ENCODE assay signal across 8 cellular contexts in the genomic region with DNA sequence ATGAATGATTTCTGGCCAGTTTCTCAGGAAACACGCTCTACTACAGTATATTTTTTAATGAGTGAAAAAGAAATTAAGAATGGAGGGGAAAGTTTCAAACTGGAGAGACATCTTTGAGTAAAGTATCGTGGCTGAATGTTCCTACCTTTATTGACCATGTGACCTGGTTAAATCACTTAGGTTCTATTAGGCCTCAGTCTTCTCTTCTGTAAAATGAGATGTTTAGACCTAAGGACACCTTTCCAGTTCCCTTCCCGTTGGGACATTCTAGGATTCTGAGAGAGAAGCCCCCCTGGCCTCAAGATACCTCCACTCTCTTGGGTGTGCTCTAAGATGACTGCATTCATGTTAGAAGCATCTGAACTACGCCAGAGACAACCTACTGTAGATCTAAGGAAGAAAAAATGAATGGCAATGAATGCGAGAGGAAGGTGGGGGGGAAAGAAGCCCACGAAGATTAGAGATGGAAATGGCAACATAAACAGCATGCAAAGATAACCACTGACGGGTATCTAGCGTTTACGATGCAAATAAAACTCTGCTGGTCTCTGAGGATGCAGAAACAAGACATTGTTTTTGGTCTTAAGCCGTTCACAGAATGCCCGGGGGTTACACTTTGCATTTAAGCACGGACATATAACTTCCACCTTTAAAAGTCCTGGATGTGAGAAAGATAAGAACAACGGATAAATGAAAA. TPM values are rescaled to one million over a fixed set of nuclear protein-coding genes. Genes with fewer than 3 reads are reported as not detected.
DNase-seq lines count a peak whose midpoint lies in the region; ATAC-seq lines count a peak whose summit lies in the region.

No MANE protein-coding gene starts in this region.

- H2BK120ac ChIP-seq in mesendoderm (ENCODE audit: low read depth, low read length) = no peak overlapping the region

- H3K23ac ChIP-seq in mesendoderm (ENCODE audit: low read length) = no peak overlapping the region

- peaks cover 38% of the 10 kb centered on the region for H3K79me2 ChIP-seq in mesendoderm (ENCODE audit: control insufficient read depth, insufficient read depth, low read length)

- no peak overlapping the region for H2AK5ac ChIP-seq in mesendoderm (ENCODE audit: low read length)

- H3K27me3 ChIP-seq in mesendoderm (ENCODE audit: insufficient read depth, low read length, poor library complexity) = no peaks in the 10 kb centered on the region

- no peak overlapping the region for H2BK15ac ChIP-seq in mesendoderm (replicated peaks; ENCODE audit: low read depth)

- H4K5ac ChIP-seq in mesendoderm (ENCODE audit: low read length) = peak overlapping the region; percentile 68

- no CpG with 5 or more reads among the region's 13 CpGs for WGBS in mesendoderm (ENCODE audit: extremely low coverage, insufficient coverage, low lambda C conversion rate)

- peak overlapping the region; percentile 80 for H3K4me2 ChIP-seq in mesendoderm (ENCODE audit: low read length)

- H3K27ac ChIP-seq in mesendoderm (ENCODE audit: low read depth, low read length) = peak overlapping the region; percentile 70

- H3K36me3 ChIP-seq in mesendoderm (ENCODE audit: control insufficient read depth, insufficient read depth, low read length) = no peaks in the 10 kb centered on the region

- no peak overlapping the region for H3K4ac ChIP-seq in mesendoderm (ENCODE audit: low read depth, low read length)

- peak overlapping the region; percentile 56 for H4K8ac ChIP-seq in mesendoderm (ENCODE audit: low read depth, low read length)

- peak overlapping the region; percentile 36 for H3K4me3 ChIP-seq in mesendoderm (ENCODE audit: low read length)

- no peak overlapping the region for H2BK5ac ChIP-seq in mesendoderm (ENCODE audit: low read length)

- peaks cover 4% of the 10 kb centered on the region for H3K4me1 ChIP-seq in mesendoderm (ENCODE audit: control insufficient read depth, low read depth, low read length)

- peak overlapping the region; percentile 84 for H3K56ac ChIP-seq in mesendoderm (ENCODE audit: low read length)

- no peaks in the 10 kb centered on the region for H3K79me1 ChIP-seq in mesendoderm (ENCODE audit: low read length)

- H3K18ac ChIP-seq in mesendoderm (ENCODE audit: low read length) = no peak overlapping the region

- DNase-seq in amniotic epithelial cell (ENCODE audit: low read depth) = peak; percentile 7
- DNase-seq in mesendoderm = no peak
- DNase-seq in DMS79 treated with DMSO at 0.1 percent for 48 hours (lab: John Stamatoyannopoulos, UW) = no peak
- no peak for DNase-seq in SKM-1 (lab: John Stamatoyannopoulos, UW; ENCODE audit: unreplicated experiment)
- no peak for DNase-seq in NCI-H2171 treated with DMSO at 0.1 percent for 48 hours (lab: John Stamatoyannopoulos, UW)

- ATAC-seq in GM19023 (IDR thresholded peaks at IDR 0.05; ENCODE audit: unreplicated experiment) (peak; percentile 0), HG03066 (IDR thresholded peaks at IDR 0.05; ENCODE audit: low read depth, unreplicated experiment) (peak; percentile 2), GM21786 (IDR thresholded peaks at IDR 0.05; ENCODE audit: unreplicated experiment) (no peak)

- H3K9ac ChIP-seq in mesendoderm (ENCODE audit: low read length) = peak overlapping the region; percentile 76

RNA-seq across cellular contexts. Expression of a gene that starts 0.6 kb away (rescaled TPM):
- 112 TPM for polyA plus RNA-seq in mesendoderm (2013, experiment 1 of 2)
- 113 TPM for polyA plus RNA-seq in mesendoderm (2013, experiment 2 of 2)
